Comparison of ENCODE assay signal across 1 cellular context in the genomic region with DNA sequence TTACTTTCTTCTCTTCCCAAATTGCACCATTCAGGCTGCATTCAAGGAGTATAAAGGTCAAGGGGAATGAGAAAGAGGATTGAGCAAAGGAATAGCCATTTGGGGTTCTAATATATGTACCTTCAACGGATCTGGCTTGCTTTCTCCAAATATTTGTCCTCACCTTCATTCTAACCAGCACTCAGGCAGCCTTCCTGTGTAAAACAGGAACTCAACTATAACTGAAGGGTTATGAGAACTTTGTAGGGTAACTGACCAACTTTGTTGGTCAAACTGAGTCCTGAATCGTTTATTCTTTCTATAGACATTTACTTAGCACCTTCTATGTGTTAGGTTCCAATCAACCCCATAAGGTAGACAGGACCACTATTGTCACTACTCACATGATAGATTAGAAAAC.
TF ChIP-seq lines count a peak whose summit lies in the region.

No MANE protein-coding gene starts in this region.

TF ChIP-seq in K562, 482 proteins besides CTCF, POLR2A, EP300 and RAD21 (continued from another document):
- TF ChIP-seq SIX5 (IDR thresholded peaks at IDR 0.05; ENCODE audit: borderline replicate concordance in 1 of 2, insufficient read depth in 1 of 2, low read depth in 1 of 2, low read length in 2 of 2), result no peak
- no peak for TF ChIP-seq SMARCA5 (IDR thresholded peaks at IDR 0.05)
- TF ChIP-seq DIDO1 (tag; IDR thresholded peaks at IDR 0.05; ENCODE audit: low read depth), result no peak
- TF ChIP-seq RBFOX2 (IDR thresholded peaks at IDR 0.05; ENCODE audit: low read depth, low read length), result no peak
